Comparison of ENCODE assay signal across 31 cellular contexts in the genomic region with DNA sequence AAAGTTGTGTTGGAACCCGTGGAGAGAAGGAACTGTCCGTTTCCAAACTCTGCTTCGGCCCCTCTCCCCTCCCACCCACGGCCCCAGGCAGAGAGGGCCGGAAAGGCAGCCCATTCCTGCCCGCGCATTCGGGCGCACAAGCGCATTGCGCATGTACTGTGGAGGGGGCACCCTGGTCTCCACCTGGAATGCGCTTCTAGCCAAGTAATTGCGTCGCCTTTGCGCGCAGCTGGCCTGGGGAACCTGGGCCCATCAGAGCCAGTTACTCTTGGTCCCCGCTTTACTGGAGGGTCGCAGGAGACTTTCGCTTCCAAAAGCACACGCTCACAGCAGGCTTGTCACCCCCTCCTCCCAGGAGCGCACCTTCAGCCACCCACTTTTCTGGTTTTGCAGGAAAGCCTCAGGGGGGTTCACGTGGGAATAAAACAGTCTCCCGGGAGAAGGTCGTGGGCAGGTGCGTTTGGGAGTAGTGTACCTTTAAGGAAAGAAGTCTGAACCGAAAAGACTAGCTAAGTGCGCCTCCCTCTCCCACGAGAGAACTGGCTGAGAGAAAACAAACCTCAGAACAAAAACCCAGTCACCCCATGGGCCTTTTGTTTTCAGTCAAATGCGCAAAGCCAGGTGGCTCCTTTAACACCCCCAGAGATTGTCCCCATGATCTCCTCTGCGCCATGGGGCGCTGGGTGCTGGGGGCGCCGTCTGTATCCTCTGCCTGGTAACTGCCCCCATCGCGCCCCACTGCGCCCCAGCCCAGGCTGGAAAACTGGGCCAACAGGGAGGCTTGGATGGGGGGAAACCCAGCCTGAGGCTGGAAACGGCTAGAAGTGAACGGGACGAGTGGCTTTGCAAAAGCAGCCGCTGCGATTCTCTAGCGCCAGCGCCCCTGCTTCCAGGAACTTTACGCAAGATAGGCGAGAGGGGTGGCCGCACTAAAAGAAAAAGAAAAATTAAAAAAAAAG. TPM values are rescaled to one million over a fixed set of nuclear protein-coding genes. Genes with fewer than 3 reads are reported as not detected.
DNase-seq lines count a peak whose midpoint lies in the region; ATAC-seq, FAIRE-seq and TF ChIP-seq lines count a peak whose summit lies in the region.
"Had no signal": no experiment of that assay in that cellular context is flagged by ENCODE, and none has a peak within 500 bp of the region (broad histone marks: within the 10 kb centered on the region; RNA-seq: fewer than 3 reads in every experiment).

No MANE protein-coding gene starts in this region.

- no peak for TF ChIP-seq POLR2A in GM12891 (IDR thresholded peaks at IDR 0.05; ENCODE audit: low read depth, low read length)

- no peak for ATAC-seq in HG03520 (IDR thresholded peaks at IDR 0.05; ENCODE audit: unreplicated experiment)
- no peak for ATAC-seq in HG02981 (IDR thresholded peaks at IDR 0.05; ENCODE audit: unreplicated experiment)
- ATAC-seq: gastroesophageal sphincter; stimulated activated memory B cell treated with anti-CD40 and anti-IgM and Interleukin-4, amounts not matched to agents 10 μg/mL and 1 μg/mL and 100 μg/mL, for 72 hours had no signal

- no peak overlapping the region; the same call in 1 of the 2 replicates for H3K9ac ChIP-seq in HUES64 (ENCODE audit: low read depth, low read length)

- peaks cover 31% of the 10 kb centered on the region for H3K4me1 Mint-ChIP-seq in nephron progenitor cell
- H3K4me1 Mint-ChIP-seq: central memory CD8-positive, alpha-beta T cell had no signal

- H3K36me3 Mint-ChIP-seq in nephron progenitor cell (ENCODE audit: low read depth): no peaks in the 10 kb centered on the region
- H3K36me3 Mint-ChIP-seq: stimulated activated memory B cell treated with anti-CD40 and anti-IgM and Interleukin-4, amounts not matched to agents 10 μg/mL and 1 μg/mL and 100 μg/mL, for 72 hours had no signal

- WGBS in HUES64: under 1% methylated on average over 46 of the region's 46 CpGs

- peaks cover 42% of the 10 kb centered on the region for H3K4me1 ChIP-seq in HUES64 (ENCODE audit: insufficient read depth, low read length)
- H3K4me1 ChIP-seq: Caco-2, gastroesophageal sphincter, Peyer's patch had no signal

- no peak for TF ChIP-seq CTCF in fibroblast of mammary gland (conservative IDR thresholded peaks at IDR 0.05; ENCODE audit: control insufficient read depth, insufficient read depth, low read depth, low read length)
- no peak for TF ChIP-seq CTCF in nephron progenitor cell (IDR thresholded peaks at IDR 0.05)

- peak; percentile 85 for DNase-seq in H7
- peak; percentile 12 for DNase-seq in fibroblast of mammary gland (ENCODE audit: low read depth)
- DNase-seq in nephron progenitor cell: peak; percentile 30
- DNase-seq in GM12891 (ENCODE audit: insufficient read length, low spot score): no peak
- DNase-seq: activated CD4-positive, alpha-beta T cell treated with anti-CD3 and anti-CD28 coated beads for 4 hours; activated gamma-delta T cell treated with Interleukin-2 at 50 U/mL for 16 hours; activated T-cell treated with anti-CD3 and anti-CD28 coated beads for 4 hours; C1 segment of cervical spinal cord; Caco-2; dermis blood vessel endothelial cell; EL; GOT3; Karpas-422; kidney glomerular epithelial cell; MV-4-11; NCI-H146; NCI-H510A treated with DMSO at 0.1 percent for 48 hours; Peyer's patch; SHP77 treated with DMSO at 0.1 percent for 48 hours; stimulated activated CD4-positive, alpha-beta T cell treated with anti-CD3 and anti-CD28 coated beads, Interleukin-4, amount 100 ng/mL, for 4 hours had no signal

- no peak for FAIRE-seq in GM12891 (lab: Jason Lieb, UNC)

- peak overlapping the region; percentile 25 for H3K4me3 Mint-ChIP-seq in nephron progenitor cell
- H3K4me3 Mint-ChIP-seq: central memory CD8-positive, alpha-beta T cell; stimulated activated memory B cell treated with anti-CD40 and anti-IgM and Interleukin-4, amounts not matched to agents 10 μg/mL and 1 μg/mL and 100 μg/mL, for 72 hours had no signal

- H3K27ac Mint-ChIP-seq in nephron progenitor cell: no peak overlapping the region
- H3K27ac Mint-ChIP-seq: progenitor cell of endocrine pancreas; stimulated activated memory B cell treated with anti-CD40 and anti-IgM and Interleukin-4, amounts not matched to agents 10 μg/mL and 1 μg/mL and 100 μg/mL, for 72 hours had no signal

- H3K27ac ChIP-seq in HUES64 (ENCODE audit: low read depth, low read length): peak overlapping the region; percentile 59; the same call in 1 of the 2 replicates
- H3K27ac ChIP-seq: gastroesophageal sphincter, hepatocyte, Peyer's patch had no signal

- peaks cover 100% of the 10 kb centered on the region for H3K27me3 Mint-ChIP-seq in nephron progenitor cell (ENCODE audit: low read depth, poor library complexity)

- H3K9me3 ChIP-seq in HUES64 (ENCODE audit: insufficient read depth, low read depth, low read length): no peaks in the 10 kb centered on the region
- H3K9me3 ChIP-seq: Caco-2, gastroesophageal sphincter, Peyer's patch had no signal

- H3K36me3 ChIP-seq in H7 (replicated peaks; ENCODE audit: control insufficient read depth, insufficient read depth, low read length): no peaks in the 10 kb centered on the region
- H3K36me3 ChIP-seq in HUES64 (ENCODE audit: insufficient read depth, low read length): no peaks in the 10 kb centered on the region
- H3K36me3 ChIP-seq: gastroesophageal sphincter, Peyer's patch had no signal

- H3K27me3 ChIP-seq in H7 (ENCODE audit: control insufficient read depth, insufficient read depth, low read length) (peaks cover 93% of the 10 kb centered on the region), HUES64 (ENCODE audit: insufficient read depth, low read length) (peaks cover 98% of the 10 kb centered on the region)

- H3K4me3 ChIP-seq in H7 (ENCODE audit: insufficient read depth, low read depth, low read length) (no peak overlapping the region), HUES64 (ENCODE audit: low read length) (peak overlapping the region; percentile 35), fibroblast of mammary gland (ENCODE audit: control insufficient read depth, low read depth, low read length) (no peak overlapping the region)
- H3K4me3 ChIP-seq: gastroesophageal sphincter, hepatocyte, lung, Peyer's patch had no signal

- H3K9me3 Mint-ChIP-seq in nephron progenitor cell: no peaks in the 10 kb centered on the region
- H3K9me3 Mint-ChIP-seq: central memory CD8-positive, alpha-beta T cell; stimulated activated memory B cell treated with anti-CD40 and anti-IgM and Interleukin-4, amounts not matched to agents 10 μg/mL and 1 μg/mL and 100 μg/mL, for 72 hours had no signal

TF ChIP-seq in GM12891, 5 proteins besides CTCF, POLR2A, EP300 and RAD21:
- TF ChIP-seq POU2F2 (IDR thresholded peaks at IDR 0.05; ENCODE audit: low read depth, low read length) (no peak), POLR2AphosphoS5 (IDR thresholded peaks at IDR 0.05; ENCODE audit: low read depth, low read length) (no peak), TAF1 (IDR thresholded peaks at IDR 0.05; ENCODE audit: low read depth, low read length) (no peak), PAX5 (IDR thresholded peaks at IDR 0.05; ENCODE audit: insufficient read depth, low read length, severe bottlenecking) (no peak), SPI1 (IDR thresholded peaks at IDR 0.05; ENCODE audit: low read depth, low read length) (no peak)

RNA-seq across cellular contexts. Expression of a gene that starts 28.5 kb away (rescaled TPM):
- total RNA-seq in H7 (2014; rRNA removed; shearing (Covaris generic)): not detected in 2 replicates
- polyA plus RNA-seq in HUES64 (2013, experiment 1 of 2): 0.45 TPM
- polyA plus RNA-seq in HUES64 (2013, experiment 2 of 2): 0.76 TPM
- not detected for polyA plus RNA-seq in GM12891 (2012; ENCODE audit: low read depth, missing spikeins)
- total RNA-seq: Caco-2, dermis blood vessel endothelial cell, gastroesophageal sphincter, hepatocyte, HT1080, lung, Peyer's patch, progenitor cell of endocrine pancreas, urinary bladder had no signal
- polyA plus RNA-seq: hepatocyte, lung, urinary bladder had no signal
